ENCODE assay signal across 31 cellular contexts in genomic region chr2:49108851-49109250, GRCh38. TPM values are rescaled to one million over a fixed set of nuclear protein-coding genes. Genes with fewer than 3 reads are reported as not detected.
"Had no signal": no experiment of that assay in that cellular context is flagged by ENCODE, and none has a peak within 500 bp of the region (broad histone marks: within the 10 kb centered on the region; RNA-seq: fewer than 3 reads in every experiment).

No MANE protein-coding gene starts in this region.

- ATAC-seq: naive thymus-derived CD8-positive, alpha-beta T cell; natural killer cell treated with Interleukin-12 subunit alpha and Interleukin-12 subunit beta and Interleukin-15 and Interleukin-18, amount 100 ng/mL, for 72 hours; pancreas; psoas muscle; right cardiac atrium; right lobe of liver; stimulated activated memory B cell treated with anti-CD40 and anti-IgM and Interleukin-4, amounts not matched to agents 10 μg/mL and 1 μg/mL and 100 μg/mL, for 72 hours; stimulated activated naive CD8-positive, alpha-beta T cell treated with anti-CD3 and anti-CD28 coated beads, Interleukin-15, amount 100 ng/mL, for 72 hours; stimulated activated naive CD8-positive, alpha-beta T cell treated with anti-CD3 and anti-CD28 coated beads, Interleukin-15, Interleukin-2, amounts not matched to agents 100 U/mL and 50 U/mL, for 24 hours had no signal

- DNase-seq: naive B cell; naive thymus-derived CD8-positive, alpha-beta T cell; nephron progenitor cell; nucleus accumbens; pancreas; posterior cingulate gyrus; psoas muscle; right cardiac atrium; right lobe of liver; sigmoid colon; small intestine; stimulated activated CD4-positive, alpha-beta T cell treated with anti-CD3 and anti-CD28 coated beads, Interleukin-15, amount 100 ng/mL, for 24 hours; stimulated activated CD4-positive, alpha-beta T cell treated with anti-CD3 and anti-CD28 coated beads, Interleukin-2, amount 100 ng/mL, for 24 hours; stimulated activated CD4-positive, alpha-beta T cell treated with anti-CD3 and anti-CD28 coated beads, Interleukin-2, amount 100 ng/mL, for 48 hours; stimulated activated CD4-positive, alpha-beta T cell treated with anti-CD3 and anti-CD28 coated beads, Interleukin-4, amount 100 ng/mL, for 4 hours; stimulated activated CD8-positive, alpha-beta memory T cell treated with anti-CD3 and anti-CD28 coated beads, Interleukin-4, amount 100 ng/mL, for 48 hours; stimulated activated naive CD4-positive, alpha-beta T cell; stimulated activated naive CD8-positive, alpha-beta T cell treated with anti-CD3 and anti-CD28 coated beads, Interleukin-15, amount 100 ng/mL, for 72 hours; stimulated activated naive CD8-positive, alpha-beta T cell treated with anti-CD3 and anti-CD28 coated beads, Interleukin-15, Interleukin-2, amounts not matched to agents 100 U/mL and 50 U/mL, for 24 hours; testis; tibial artery; transverse colon; upper lobe of left lung had no signal

RNA-seq across cellular contexts. Expression of gene FSHR, which starts 45.5 kb away (rescaled TPM):
- total RNA-seq: naive thymus-derived CD8-positive, alpha-beta T cell; natural killer cell treated with Interleukin-12 subunit alpha and Interleukin-12 subunit beta and Interleukin-15 and Interleukin-18, amount 100 ng/mL, for 72 hours; neural crest cell; omental fat pad; osteocyte; pancreas; psoas muscle; sigmoid colon; suprapubic skin; transverse colon; upper lobe of left lung; ureter; vagina had no signal
